In genomic region chr13:99997702-99998219, GRCh38 we compare ENCODE assay signal across 2 cellular contexts.
TF ChIP-seq lines count a peak whose summit lies in the region.

No MANE protein-coding gene starts in this region.

TF ChIP-seq in HEK293, 187 proteins besides CTCF, POLR2A, EP300 and RAD21:
- TF ChIP-seq ZNF791 (tag by site-specific recombination; IDR thresholded peaks at IDR 0.05) (no peak), ZNF202 (tag by site-specific recombination; IDR thresholded peaks at IDR 0.05; ENCODE audit: borderline replicate concordance) (0 out of 2 replicates have a peak, but pooled peaks have one; percentile 8), ZNF274 (IDR thresholded peaks at IDR 0.05; ENCODE audit: low read length) (no peak), ZNF274 (tag by site-specific recombination; IDR thresholded peaks at IDR 0.05; ENCODE audit: borderline replicate concordance) (no peak)

TF ChIP-seq in H1, 55 proteins besides CTCF, POLR2A, EP300 and RAD21:
- TF ChIP-seq RBBP5 (IDR thresholded peaks at IDR 0.05; ENCODE audit: borderline replicate concordance, low read depth, low read length), result peak; percentile 87
- no peak for TF ChIP-seq SP4 (IDR thresholded peaks at IDR 0.05; ENCODE audit: low read length)
- TF ChIP-seq ASH2L (IDR thresholded peaks at IDR 0.05; ENCODE audit: low read length), result peak; percentile 92
- peak; percentile 9 for TF ChIP-seq CTBP2 (IDR thresholded peaks at IDR 0.05; ENCODE audit: borderline replicate concordance, insufficient read depth, insufficient read length, low read length)
- no peak for TF ChIP-seq RNF2 (IDR thresholded peaks at IDR 0.05; ENCODE audit: borderline replicate concordance, low read depth, low read length, missing control alignments, poor library complexity, severe bottlenecking)
- peak; percentile 21 for TF ChIP-seq EZH2 (IDR thresholded peaks at IDR 0.05; ENCODE audit: low read depth, low read length, severe bottlenecking)
- peak; percentile 61 for TF ChIP-seq PHF8 (conservative IDR thresholded peaks at IDR 0.05; ENCODE audit: low read depth, low read length)
- peak; percentile 49; the same call in 1 of the 2 replicates for TF ChIP-seq E2F6 (IDR thresholded peaks at IDR 0.05)
- no peak for TF ChIP-seq BRCA1 (IDR thresholded peaks at IDR 0.05; ENCODE audit: low read depth, low read length)
- TF ChIP-seq RXRA (IDR thresholded peaks at IDR 0.05; ENCODE audit: insufficient read depth, low read depth, low read length), result no peak
- peak; percentile 31; the same call in 1 of the 2 replicates for TF ChIP-seq SUZ12 (IDR thresholded peaks at IDR 0.05; ENCODE audit: low read length)
- no peak for TF ChIP-seq SIRT6 (IDR thresholded peaks at IDR 0.05; ENCODE audit: low read length)
- TF ChIP-seq GABPA (IDR thresholded peaks at IDR 0.05; ENCODE audit: borderline replicate concordance, insufficient read depth, low read length), result no peak
- TF ChIP-seq SIN3A (conservative IDR thresholded peaks at IDR 0.05 in 1 of 2, IDR thresholded peaks at IDR 0.05 in 1 of 2; ENCODE audit: low read depth in 1 of 2, low read length in 2 of 2), result no peak
- 0 out of 2 replicates have a peak, but pooled peaks have one; percentile 5 for TF ChIP-seq EGR1 (IDR thresholded peaks at IDR 0.05; ENCODE audit: borderline replicate concordance, low read depth, low read length)
